ENCODE assay signal across 8 cellular contexts in the genomic region with DNA sequence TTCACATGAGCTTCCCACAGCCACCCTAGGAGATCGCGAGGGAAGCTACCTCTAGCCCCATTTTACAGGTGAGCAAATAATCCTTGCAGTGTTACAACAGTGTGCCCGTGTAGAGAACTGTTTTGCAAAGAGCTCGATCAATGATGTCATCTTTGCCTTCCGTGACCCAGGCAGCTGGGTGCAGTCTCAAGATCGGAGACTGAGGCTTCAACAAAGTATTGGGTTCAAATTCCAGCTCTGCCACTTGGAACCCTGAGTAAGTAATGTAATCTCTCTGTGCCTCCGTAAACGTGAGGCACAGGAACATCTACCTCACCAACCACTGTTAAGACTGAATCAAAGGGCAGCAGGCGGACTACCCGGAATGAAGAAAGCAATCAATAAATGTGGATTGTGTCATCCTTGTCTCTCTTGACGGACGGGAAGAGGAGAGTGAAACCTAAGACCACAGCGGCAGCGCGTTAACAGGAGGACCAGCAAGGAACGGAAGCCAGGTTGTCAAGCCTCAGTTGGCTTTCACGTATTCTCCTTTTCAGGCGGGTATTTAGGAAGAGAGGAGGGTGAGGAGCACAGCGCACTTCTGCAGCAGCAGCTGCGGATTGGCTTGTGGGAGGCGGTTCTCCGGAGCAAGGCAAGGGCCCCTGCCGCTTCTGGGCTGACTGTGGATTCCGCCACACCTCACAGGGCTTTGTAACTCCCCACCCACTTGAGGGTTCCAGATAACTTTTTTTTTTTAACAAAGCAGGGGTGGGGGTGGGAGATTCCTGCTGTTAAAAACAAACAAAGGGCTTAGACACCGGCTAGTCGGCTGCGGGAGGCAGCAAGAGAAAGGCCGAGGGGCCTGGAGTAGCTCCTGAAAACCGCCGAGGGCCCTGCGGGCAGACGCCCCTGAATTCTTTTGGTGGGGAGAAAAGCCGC. TPM values are rescaled to one million over a fixed set of nuclear protein-coding genes. Genes with fewer than 3 reads are reported as not detected.
DNase-seq lines count a peak whose midpoint lies in the region; ATAC-seq, FAIRE-seq and TF ChIP-seq lines count a peak whose summit lies in the region.

No MANE protein-coding gene starts in this region.

- peak overlapping the region; percentile 83 to 98 (median 94) for H3K27ac Mint-ChIP-seq in CD4-positive, CD25-positive, alpha-beta regulatory T cell

- H3K4me1 Mint-ChIP-seq in CD4-positive, CD25-positive, alpha-beta regulatory T cell: peaks cover 3 to 44% (median 34%) of the 10 kb centered on the region in 4 donors

- peaks cover 12% of the 10 kb centered on the region for H3K27me3 Mint-ChIP-seq in CD4-positive, CD25-positive, alpha-beta regulatory T cell

- in situ Hi-C loops in brain microvascular endothelial cell (cut with HindIII; ENCODE audit: low pct_ligation_motif_present, low sequenced_read_pairs): no loop called here

- H3K4me1 ChIP-seq in CD4-positive, CD25-positive, alpha-beta regulatory T cell (ENCODE audit: control insufficient read depth, insufficient read depth, low read length, poor library complexity, severe bottlenecking): peaks cover 29% of the 10 kb centered on the region

- H3K4me3 Mint-ChIP-seq in CD4-positive, CD25-positive, alpha-beta regulatory T cell: peak overlapping the region; percentile 72 to 91 (median 86)

- H3K9me3 Mint-ChIP-seq in CD4-positive, CD25-positive, alpha-beta regulatory T cell: no peaks in the 10 kb centered on the region

- H3K27ac ChIP-seq in CD4-positive, CD25-positive, alpha-beta regulatory T cell (ENCODE audit: insufficient read depth, low read length, poor library complexity, severe bottlenecking): no peak overlapping the region
- H3K27ac ChIP-seq in brain microvascular endothelial cell: peak overlapping the region; percentile 87

- H3K4me3 ChIP-seq in CD4-positive, CD25-positive, alpha-beta regulatory T cell (ENCODE audit: low read depth, low read length): peak overlapping the region; percentile 26
- peak overlapping the region; percentile 3 for H3K4me3 ChIP-seq in brain microvascular endothelial cell (ENCODE audit: low read depth, low read length)

- ATAC-seq in CD4-positive, CD25-positive, alpha-beta regulatory T cell (ENCODE audit: low read depth in 2 of 2): no peak
- ATAC-seq in GM21515 (IDR thresholded peaks at IDR 0.05; ENCODE audit: unreplicated experiment) (no peak), GM18861 (IDR thresholded peaks at IDR 0.05; ENCODE audit: unreplicated experiment) (no peak)

- no peak for DNase-seq in CD4-positive, CD25-positive, alpha-beta regulatory T cell
- DNase-seq in NCI-H2107 (lab: John Stamatoyannopoulos, UW): peak; percentile 23
- no peak for DNase-seq in brain microvascular endothelial cell
- DNase-seq in mucosa of gallbladder (ENCODE audit: low spot score): peak; percentile 70
- DNase-seq in HTR-8/SVneo (ENCODE audit: insufficient read length, low spot score): no peak
- no peak for DNase-seq in HCEC 1CT

- H3K9me3 ChIP-seq in CD4-positive, CD25-positive, alpha-beta regulatory T cell (ENCODE audit: control insufficient read depth in 2 of 2, low read length in 2 of 2): no peaks in the 10 kb centered on the region

- no peak for FAIRE-seq in HTR-8/SVneo (lab: Jason Lieb, UNC)

- no peak for TF ChIP-seq CTCF in brain microvascular endothelial cell (IDR thresholded peaks at IDR 0.05; ENCODE audit: low read depth, low read length, missing control alignments)

- peaks cover 4% of the 10 kb centered on the region for H3K36me3 Mint-ChIP-seq in CD4-positive, CD25-positive, alpha-beta regulatory T cell

- no peaks in the 10 kb centered on the region for H3K27me3 ChIP-seq in CD4-positive, CD25-positive, alpha-beta regulatory T cell (ENCODE audit: control insufficient read depth, insufficient read depth, low read length)
- no peaks in the 10 kb centered on the region for H3K27me3 ChIP-seq in brain microvascular endothelial cell (replicated peaks)

- H3K36me3 ChIP-seq in CD4-positive, CD25-positive, alpha-beta regulatory T cell (ENCODE audit: control insufficient read depth, insufficient read depth, low read length): no peaks in the 10 kb centered on the region
- peaks cover 21% of the 10 kb centered on the region for H3K36me3 ChIP-seq in brain microvascular endothelial cell (replicated peaks)

RNA-seq across cellular contexts. Expression of gene SMAD3, which starts 1.5 kb away (rescaled TPM):
- total RNA-seq in CD4-positive, CD25-positive, alpha-beta regulatory T cell: 76.6 TPM
- 10 to 100 TPM; 12.0 to 17.0 (median 14.5) TPM for polyA plus RNA-seq in CD4-positive, CD25-positive, alpha-beta regulatory T cell
- total RNA-seq in mucosa of gallbladder: 59.0 TPM

Comparison
In these comparisons a context has a peak if more than half of its experiments do, and no peak if none do; other contexts are left out.
1. DNase-seq: peak in NCI-H2107 (single experiment) and mucosa of gallbladder (single experiment); none in CD4-positive, CD25-positive, alpha-beta regulatory T cell (0 of 3), brain microvascular endothelial cell (single experiment), HTR-8/SVneo (single experiment) and HCEC 1CT (single experiment).